ENCODE assay signal across 9 cellular contexts in genomic region chr17:17001874-17002520, GRCh38. TPM values are rescaled to one million over a fixed set of nuclear protein-coding genes. Genes with fewer than 3 reads are reported as not detected.
DNase-seq lines count a peak whose midpoint lies in the region; FAIRE-seq and TF ChIP-seq lines count a peak whose summit lies in the region.
"Had no signal": no experiment of that assay in that cellular context is flagged by ENCODE, and none has a peak within 500 bp of the region (broad histone marks: within the 10 kb centered on the region; RNA-seq: fewer than 3 reads in every experiment).

No MANE protein-coding gene starts in this region.

- H3K4me1 Mint-ChIP-seq in type B pancreatic cell (ENCODE audit: unreplicated experiment) = peaks cover 4% of the 10 kb centered on the region

- WGBS in ovary, 3 donors = 17 to 19% (median 18%) methylated on average over 22 of the region's 22 CpGs

- TF ChIP-seq POLR2A in ovary (IDR thresholded peaks at IDR 0.05) = no peak

- H3K4me1 ChIP-seq in SJCRH30 (no peaks in the 10 kb centered on the region), ovary (ENCODE audit: insufficient read depth) (peaks cover 2% of the 10 kb centered on the region)

- no peaks in the 10 kb centered on the region for H3K36me3 Mint-ChIP-seq in type B pancreatic cell

- H3K4me3 Mint-ChIP-seq in type B pancreatic cell = no peak overlapping the region

- H3K27ac ChIP-seq in AG04450 (ENCODE audit: low read depth, low read length) (no peak overlapping the region), SJCRH30 (no peak overlapping the region), ovary (no peak overlapping the region)

- TF ChIP-seq CTCF in AG04450 (IDR thresholded peaks at IDR 0.05; ENCODE audit: low read depth, low read length) = peak; percentile 96
- peak; percentile 86 to 97 (median 86) for TF ChIP-seq CTCF in ovary (IDR thresholded peaks at IDR 0.05)
- TF ChIP-seq CTCF in type B pancreatic cell (conservative IDR thresholded peaks at IDR 0.05) = peak; percentile 99

- TF ChIP-seq EP300 in ovary (IDR thresholded peaks at IDR 0.05) = no peak

- CTCF ChIA-PET in AG04450 (lab: Charles Lee) = interaction anchor here (0.7 to 1.6 kb wide), 4 partner anchors 9 to 189 kb away, joined by 3 to 5 read pairs (median 4); no protein-coding TSS in a partner anchor

- H3K4me3 ChIP-seq in AG04450 (ENCODE audit: low read depth, low read length) (no peak overlapping the region), SJCRH30 (no peak overlapping the region), ovary (no peak overlapping the region)

- H3K27me3 Mint-ChIP-seq in type B pancreatic cell = peaks cover 5% of the 10 kb centered on the region

- no peaks in the 10 kb centered on the region; the same call in 1 of the 2 replicates for H3K9me3 ChIP-seq in AG04450 (ENCODE audit: control insufficient read depth, insufficient read depth, low read length)
- H3K9me3 ChIP-seq in SJCRH30 (replicated peaks) = no peaks in the 10 kb centered on the region
- H3K9me3 ChIP-seq in ovary = no peaks in the 10 kb centered on the region

- intact Hi-C loops in ovary (cut with DNase I) = loop anchor here in 2 of 4 donors (5.0 to 10.0 kb wide), 2 partner anchors 115 to 233 kb away; partner anchors contain the start of gene FLCN (in 1 of the 2)

- peaks cover 18% of the 10 kb centered on the region for H3K27me3 ChIP-seq in AG04450 (ENCODE audit: control insufficient read depth, insufficient read depth, low read length)
- H3K27me3 ChIP-seq in SJCRH30 = peaks cover 3% of the 10 kb centered on the region; the same call in 1 of the 2 replicates
- H3K27me3 ChIP-seq in ovary = no peaks in the 10 kb centered on the region

- H3K36me3 ChIP-seq in SJCRH30 (no peaks in the 10 kb centered on the region), ovary (no peaks in the 10 kb centered on the region)

- no peak for FAIRE-seq in frontal cortex (lab: Jason Lieb, UNC)

- DNase-seq in AG04450 (ENCODE audit: low read depth, low spot score) (peak; percentile 10), GM19238 (ENCODE audit: insufficient read length, low spot score) (peak; percentile 91), LoVo (ENCODE audit: low spot score) (peak; percentile 82), SJCRH30 (peak; percentile 86 to 96), frontal cortex (ENCODE audit: low spot score in 2 of 2) (peak; percentile 67 to 89), ovary (peak; percentile 71 to 89 (median 83)), type B pancreatic cell (ENCODE audit: extremely low spot score, unreplicated experiment) (peak; percentile 88)
- peak; percentile 60 for DNase-seq in activated effector memory CD4-positive, alpha-beta T cell treated with Interleukin-2 at 50 U/mL for 16 hours

- POLR2A ChIA-PET in AG04450 (lab: Yijun Ruan, JAX) = no interaction called here

- H3K9me3 Mint-ChIP-seq in type B pancreatic cell = no peaks in the 10 kb centered on the region

- H3K27ac Mint-ChIP-seq in type B pancreatic cell = no peak overlapping the region

RNA-seq across cellular contexts. Expression of gene TNFRSF13B, which starts 30.1 kb away (rescaled TPM):
- polyA plus RNA-seq in AG04450 (2011; rRNA removed) = not detected in 2 replicates
- polyA minus RNA-seq in AG04450 (2011; rRNA and poly(A)+ RNA removed) = not detected in 2 replicates
- total RNA-seq in SJCRH30 (2014; rRNA removed; shearing (Covaris generic)) = not detected in 2 replicates
- total RNA-seq in frontal cortex = not detected
- not detected for total RNA-seq in ovary
- under 1 TPM in 1 of 2 donors, not detected in 1; 0.53 TPM for polyA plus RNA-seq in ovary
- total RNA-seq in type B pancreatic cell (ENCODE audit: low replicate concordance) = not detected in 2 replicates
- total RNA-seq: urinary bladder had no signal

RNA-seq across cellular contexts. Expression of gene MPRIP, which starts 40.3 kb away (rescaled TPM):
- polyA plus RNA-seq in AG04450 (2011; rRNA removed) (95.0 and 122 TPM in 2 replicates), ovary (100 to 1,000 TPM; 111 to 184 TPM)
- polyA minus RNA-seq in AG04450 (2011; rRNA and poly(A)+ RNA removed) = 152 and 153 TPM in 2 replicates
- total RNA-seq in SJCRH30 (2014; rRNA removed; shearing (Covaris generic)) = 312 and 334 TPM in 2 replicates
- total RNA-seq in frontal cortex (131 TPM), ovary (100 to 1,000 TPM in 5 of 7 donors, 10 to 100 TPM in 2; 72.3 to 256 (median 228) TPM), type B pancreatic cell (ENCODE audit: low replicate concordance) (275 and 367 TPM in 2 replicates)

Comparison
In these comparisons a context has a peak if more than half of its experiments do, and no peak if none do; other contexts are left out.
1. DNase-seq: peak in every context shown above with its lines; median percentile 91 in GM19238; 91 in SJCRH30; 88 in type B pancreatic cell; 83 in ovary; 82 in LoVo; 78 in frontal cortex; 60 in activated effector memory CD4-positive, alpha-beta T cell treated with Interleukin-2 at 50 U/mL for 16 hours; 10 in AG04450.